Comparison of ENCODE assay signal across 34 cellular contexts in genomic region chr5:168695436-168695835, GRCh38.
"Had no signal": no experiment of that assay in that cellular context is flagged by ENCODE, and none has a peak within 500 bp of the region (broad histone marks: within the 10 kb centered on the region; RNA-seq: fewer than 3 reads in every experiment).

No MANE protein-coding gene starts in this region.

- H3K36me3 ChIP-seq: MG63 had no signal

- H3K4me3 ChIP-seq: MG63 had no signal

- H3K9me3 ChIP-seq: MG63 had no signal

- H3K27me3 ChIP-seq: MG63 had no signal

- H3K27ac ChIP-seq: KMS-11 had no signal

- DNase-seq: Karpas-422, Kasumi-1, MG63, MM.1S, MV-4-11, NCI-H1048, NCI-H1092, NCI-H1092 treated with DMSO at 0.1 percent for 48 hours, NCI-H1105, NCI-H1105 treated with DMSO at 0.1 percent for 48 hours, NCI-H1417, NCI-H1417 treated with DMSO at 0.1 percent for 48 hours, NCI-H1436, NCI-H1436 treated with DMSO at 0.1 percent for 48 hours, NCI-H146, NCI-H1694, NCI-H1694 treated with DMSO at 0.1 percent for 48 hours, NCI-H187, NCI-H187 treated with DMSO at 0.1 percent for 48 hours, NCI-H1930, NCI-H2029, NCI-H2029 treated with DMSO at 0.1 percent for 48 hours, NCI-H2081, NCI-H2081 treated with DMSO at 0.1 percent for 48 hours, NCI-H2107, NCI-H2171, NCI-H2171 treated with DMSO at 0.1 percent for 48 hours, NCI-H2227 treated with DMSO at 0.1 percent for 48 hours, NCI-H226, NCI-H345, NCI-H446, NCI-H446 treated with DMSO at 0.1 percent for 48 hours, NCI-H510A had no signal
